In genomic region chr14:22982477-22983245, GRCh38 we compare ENCODE assay signal across 8 cellular contexts. TPM values are rescaled to one million over a fixed set of nuclear protein-coding genes. Genes with fewer than 3 reads are reported as not detected.
DNase-seq lines count a peak whose midpoint lies in the region; ATAC-seq and TF ChIP-seq lines count a peak whose summit lies in the region.

TSS of gene AJUBA (minus strand) at chr14:22982551. CDS start at chr14:22982266, 285 bp downstream.

- DNase-seq in NCI-H128 (lab: John Stamatoyannopoulos, UW; ENCODE audit: unreplicated experiment) = peak; percentile 23
- peak; percentile 79 to 95 for DNase-seq in T47D (ENCODE audit: low read depth in 1 of 2, low spot score in 1 of 2)

- H3K4me2 ChIP-seq in skeletal muscle satellite cell (ENCODE audit: low read length) = peak within 1 kb of the TSS; percentile 85

- no peaks in the 10 kb centered on the region for H3K27me3 ChIP-seq in skeletal muscle satellite cell (ENCODE audit: control insufficient read depth, insufficient read depth, low read length)

- H3K4me1 ChIP-seq in skeletal muscle satellite cell (ENCODE audit: control insufficient read depth, insufficient read depth, low read length) = peaks cover 30% of the 10 kb centered on the region

- H3K4me3 ChIP-seq in iPS-18c (ENCODE audit: insufficient read depth, low read depth, low read length) = peak within 1 kb of the TSS; percentile 58
- peak within 1 kb of the TSS; percentile 90 for H3K4me3 ChIP-seq in skeletal muscle satellite cell (ENCODE audit: low read length)

- TF ChIP-seq CTCF in 22Rv1 (IDR thresholded peaks at IDR 0.05) (no peak), VCaP (conservative IDR thresholded peaks at IDR 0.05) (no peak)

- peak within 1 kb of the TSS; percentile 94 for H3K9ac ChIP-seq in skeletal muscle satellite cell (ENCODE audit: low read depth, low read length)

- in situ Hi-C loops in T47D (cut with HindIII; ENCODE audit: low pct_unique_long_range_greater_than_20kb, low sequenced_read_pairs) = no loop called here

- peaks cover 9% of the 10 kb centered on the region for H3K36me3 ChIP-seq in skeletal muscle satellite cell (ENCODE audit: insufficient read depth, low read length)

- H3K27ac ChIP-seq in 22Rv1 (peak within 1 kb of the TSS; percentile 74), VCaP (peak within 1 kb of the TSS; percentile 60)

- H3K9me3 ChIP-seq in iPS-18c (ENCODE audit: control insufficient read depth, insufficient read depth, low read length) (no peaks in the 10 kb centered on the region), skeletal muscle satellite cell (replicated peaks; ENCODE audit: low read length) (no peaks in the 10 kb centered on the region)

- ATAC-seq in GM18511 (IDR thresholded peaks at IDR 0.05; ENCODE audit: unreplicated experiment) (peak; percentile 56), HG02938 (IDR thresholded peaks at IDR 0.05; ENCODE audit: unreplicated experiment) (no peak)

RNA-seq across cellular contexts. Expression of gene AJUBA, which starts in this region (rescaled TPM):
- 13.1 and 16.5 TPM in 2 replicates for total RNA-seq in skeletal muscle satellite cell (2012; rRNA removed)
